8 cellular contexts compared by ENCODE assay signal in genomic region chr13:52454825-52455676, GRCh38. TPM values are rescaled to one million over a fixed set of nuclear protein-coding genes. Genes with fewer than 3 reads are reported as not detected.
DNase-seq lines count a peak whose midpoint lies in the region; ATAC-seq, FAIRE-seq and TF ChIP-seq lines count a peak whose summit lies in the region.

Gene CKAP2 (plus strand): TSS chr13:52455478. CDS start chr13:52455557, 79 bp downstream.

- ATAC-seq in GM18520 (IDR thresholded peaks at IDR 0.05; ENCODE audit: unreplicated experiment) (peak; percentile 51), HG03064 (IDR thresholded peaks at IDR 0.05; ENCODE audit: low read depth, unreplicated experiment) (peak; percentile 68), gastrocnemius medialis (peak; percentile 86 to 90)

- in situ Hi-C loops in gastrocnemius medialis (cut with MboI; ENCODE audit: low sequenced_read_pairs in 4 of 4): loop anchor here in 2 of 4 donors (10.0 to 25.0 kb wide), 3 partner anchors 207 to 640 kb away; partner anchors contain the start of genes ALG11 (in 2 of the 2), ATP7B (in 2 of the 2), UTP14C (in 2 of the 2) and SUGT1 (in 1 of the 2)

- FAIRE-seq in TTC549 (lab: Jason Lieb, UNC): peak; percentile 36

- H3K27ac Mint-ChIP-seq in brain: peak within 1 kb of the TSS; percentile 95 to 100 (median 98)

- peak within 1 kb of the TSS; percentile 74 to 84 (median 76) for H3K4me3 ChIP-seq in gastrocnemius medialis

- H3K9me3 Mint-ChIP-seq in brain: no peaks in the 10 kb centered on the region

- intact Hi-C loops in gastrocnemius medialis (cut with DNase I; ENCODE audit: low total_unique reads): loop anchor here (5.0 to 10.0 kb wide), 5 partner anchors 197 to 1000 kb away; partner anchors contain the start of genes ALG11, ATP7B, DHRS12 and INTS6

- H3K27me3 Mint-ChIP-seq in brain: peaks cover 11% of the 10 kb centered on the region

- peak within 1 kb of the TSS; percentile 83 to 96 (median 93) for H3K4me3 Mint-ChIP-seq in brain

- H3K36me3 Mint-ChIP-seq in brain: peaks cover 15% of the 10 kb centered on the region

- peaks cover 9 to 16% of the 10 kb centered on the region in 2 donors for H3K4me1 ChIP-seq in gastrocnemius medialis

- no peak for TF ChIP-seq CTCF in 22Rv1 (IDR thresholded peaks at IDR 0.05)
- no peak for TF ChIP-seq CTCF in brain (conservative IDR thresholded peaks at IDR 0.05)
- no peak for TF ChIP-seq CTCF in gastrocnemius medialis (IDR thresholded peaks at IDR 0.05 in 4 of 5, conservative IDR thresholded peaks at IDR 0.05 in 1 of 5)

- H3K9me3 ChIP-seq in gastrocnemius medialis: no peaks in the 10 kb centered on the region

- H3K36me3 ChIP-seq in gastrocnemius medialis: no peaks in the 10 kb centered on the region

- DNase-seq in NCI-H2107 treated with DMSO at 0.1 percent for 48 hours (lab: John Stamatoyannopoulos, UW; ENCODE audit: unreplicated experiment) (peak; percentile 92), iPS DF 4.7 (ENCODE audit: extremely low read depth, low spot score) (peak; percentile 78), gastrocnemius medialis (peak; percentile 89 to 91)

- H3K27me3 ChIP-seq in gastrocnemius medialis: no peaks in the 10 kb centered on the region

- H3K27ac ChIP-seq in 22Rv1 (peak within 1 kb of the TSS; percentile 89), gastrocnemius medialis (peak within 1 kb of the TSS; percentile 81 to 93 (median 86))

- H3K4me1 Mint-ChIP-seq in brain: peaks cover 69% of the 10 kb centered on the region

- peak; percentile 55 to 80 for TF ChIP-seq POLR2A in gastrocnemius medialis (IDR thresholded peaks at IDR 0.05)

RNA-seq across cellular contexts. Expression of gene CKAP2, which starts in this region (rescaled TPM):
- polyA plus RNA-seq in brain (ENCODE audit: insufficient read depth, low read depth, low replicate concordance): 13.0 TPM
- total RNA-seq in gastrocnemius medialis: 1 to 10 TPM; 3.6 to 5.0 (median 4.9) TPM

Comparison
In these comparisons a context has a peak if more than half of its experiments do, and no peak if none do; other contexts are left out.
1. Peak in every context shown above with its lines: DNase-seq, ATAC-seq, H3K4me3 ChIP-seq and H3K27ac ChIP-seq.